2 cellular contexts compared by ENCODE assay signal in genomic region chr6:129502261-129502660, GRCh38.
TF ChIP-seq lines count a peak whose summit lies in the region.

No MANE protein-coding gene starts in this region.

TF ChIP-seq in SK-N-SH, 30 proteins besides CTCF, POLR2A, EP300 and RAD21 (continued from another document):
- no peak for TF ChIP-seq REST (IDR thresholded peaks at IDR 0.05; ENCODE audit: low read depth, low read length)
- no peak for TF ChIP-seq SIN3A (IDR thresholded peaks at IDR 0.05; ENCODE audit: borderline replicate concordance, low read depth, low read length)
- no peak for TF ChIP-seq CHD2 (IDR thresholded peaks at IDR 0.05; ENCODE audit: low read length, partially characterized antibody)
- TF ChIP-seq FOXM1 (IDR thresholded peaks at IDR 0.05; ENCODE audit: low read depth), result no peak
- no peak for TF ChIP-seq FOSL2 (IDR thresholded peaks at IDR 0.05; ENCODE audit: borderline replicate concordance, low read depth)
TF ChIP-seq in SK-N-SH: peak in this region for 0.

TF ChIP-seq in SK-N-SH treated with all-trans-retinoic acid at 6 μM for 48 hours, 23 proteins besides CTCF, POLR2A, EP300 and RAD21 (continued from another document):
- TF ChIP-seq POU6F1 (CRISPR knock-in tag; IDR thresholded peaks at IDR 0.05; ENCODE audit: borderline replicate concordance, low read depth) (no peak), PPARA (CRISPR knock-in tag; IDR thresholded peaks at IDR 0.05; ENCODE audit: borderline replicate concordance) (no peak), CSDC2 (CRISPR knock-in tag; IDR thresholded peaks at IDR 0.05) (no peak), SNAI2 (CRISPR knock-in tag; IDR thresholded peaks at IDR 0.05) (no peak), ESRRG (CRISPR knock-in tag; IDR thresholded peaks at IDR 0.05) (no peak), TSHZ2 (CRISPR knock-in tag; IDR thresholded peaks at IDR 0.05) (no peak), ZNF565 (CRISPR knock-in tag; conservative IDR thresholded peaks at IDR 0.05; ENCODE audit: low read depth) (no peak), GLIS3 (CRISPR knock-in tag; IDR thresholded peaks at IDR 0.05) (no peak), ZC3H10 (CRISPR knock-in tag; IDR thresholded peaks at IDR 0.05) (no peak), ARNTL (CRISPR knock-in tag; IDR thresholded peaks at IDR 0.05; ENCODE audit: borderline replicate concordance, low read depth) (no peak), ZNF8 (CRISPR knock-in tag; IDR thresholded peaks at IDR 0.05) (no peak), CREB5 (CRISPR knock-in tag; IDR thresholded peaks at IDR 0.05; ENCODE audit: low read depth) (no peak), TCF4 (CRISPR knock-in tag; IDR thresholded peaks at IDR 0.05; ENCODE audit: borderline replicate concordance) (no peak), BACH2 (CRISPR knock-in tag; IDR thresholded peaks at IDR 0.05; ENCODE audit: borderline replicate concordance) (no peak), ISL1 (CRISPR knock-in tag; IDR thresholded peaks at IDR 0.05) (no peak)
